Comparison of ENCODE assay signal across 8 cellular contexts in the genomic region with DNA sequence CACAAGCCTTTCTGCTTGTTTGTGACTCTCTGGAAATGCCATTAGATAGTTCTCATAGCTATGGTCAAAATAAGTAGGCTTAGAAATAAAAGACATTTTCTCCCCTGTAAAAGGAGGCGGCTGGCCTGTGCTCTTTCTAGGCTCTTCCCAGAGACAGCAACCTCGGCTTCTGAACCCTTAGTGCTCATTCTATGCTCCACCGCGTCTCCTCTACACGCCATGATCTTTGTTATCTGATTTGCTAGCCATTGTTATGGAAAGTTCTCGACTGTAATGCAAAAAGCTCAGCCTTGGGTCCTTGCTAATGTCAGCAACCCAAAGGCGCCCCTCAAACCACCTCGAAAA.
DNase-seq lines count a peak whose midpoint lies in the region; ATAC-seq and TF ChIP-seq lines count a peak whose summit lies in the region.

No MANE protein-coding gene starts in this region.

- no peaks in the 10 kb centered on the region for H4K20me1 ChIP-seq in Loucy (ENCODE audit: insufficient read depth, low read length, poor library complexity, severe bottlenecking)

- no peak for TF ChIP-seq POLR2A in spleen (IDR thresholded peaks at IDR 0.05)

- H3K27ac ChIP-seq in angular gyrus (ENCODE audit: low read depth, low read length) = peak overlapping the region; percentile 59
- peak overlapping the region; percentile 66 to 87 (median 84) for H3K27ac ChIP-seq in spleen

- peak overlapping the region; percentile 97 for H2AFZ ChIP-seq in Loucy (ENCODE audit: low read length)

- no peak for TF ChIP-seq CTCF in Loucy (conservative IDR thresholded peaks at IDR 0.05; ENCODE audit: low read length)
- no peak for TF ChIP-seq CTCF in spleen (IDR thresholded peaks at IDR 0.05 in 8 of 11, conservative IDR thresholded peaks at IDR 0.05 in 3 of 11)

- no peaks in the 10 kb centered on the region for H3K9me2 ChIP-seq in Loucy (replicated peaks; ENCODE audit: low read depth, low read length)

- DNase-seq in DMS53 (lab: John Stamatoyannopoulos, UW) (peak; percentile 67), spleen (no peak), NCI-H2171 treated with DMSO at 0.1 percent for 48 hours (lab: John Stamatoyannopoulos, UW) (no peak), T-helper 9 cell (no peak)

- peak; percentile 29 for ATAC-seq in GM21528 (IDR thresholded peaks at IDR 0.05; ENCODE audit: low FRiP score, unreplicated experiment)

- peak overlapping the region; percentile 99 for H3K4me2 ChIP-seq in Loucy (ENCODE audit: low read depth, low read length, poor library complexity, severe bottlenecking)

- no peaks in the 10 kb centered on the region for H3K36me3 ChIP-seq in Loucy (ENCODE audit: insufficient read depth, low read length)
- H3K36me3 ChIP-seq in iPS-15b (ENCODE audit: control insufficient read depth, insufficient read depth, low read length) = no peaks in the 10 kb centered on the region
- H3K36me3 ChIP-seq in spleen = no peaks in the 10 kb centered on the region

- no peaks in the 10 kb centered on the region for H3F3A ChIP-seq in Loucy (ENCODE audit: low read depth)

- H3K9me3 ChIP-seq in Loucy (ENCODE audit: insufficient read depth, low read depth, low read length) = no peaks in the 10 kb centered on the region
- no peaks in the 10 kb centered on the region for H3K9me3 ChIP-seq in iPS-15b (ENCODE audit: control insufficient read depth, insufficient read depth, low read length)
- H3K9me3 ChIP-seq in spleen = no peaks in the 10 kb centered on the region

- 7 to 12% (median 8%) methylated on average over 8 of the region's 8 CpGs for WGBS in spleen, 5 donors

- H3K9ac ChIP-seq in Loucy (ENCODE audit: low read depth, low read length, poor library complexity, severe bottlenecking) (peak overlapping the region; percentile 75), iPS-15b (ENCODE audit: low read depth, low read length) (peak overlapping the region; percentile 30)

- H3K79me2 ChIP-seq in Loucy (ENCODE audit: insufficient read depth, low read length) = no peaks in the 10 kb centered on the region

- peaks cover 25% of the 10 kb centered on the region for H3K4me1 ChIP-seq in Loucy (ENCODE audit: insufficient read depth, low read length, poor library complexity, severe bottlenecking)
- peaks cover 14% of the 10 kb centered on the region for H3K4me1 ChIP-seq in iPS-15b (ENCODE audit: control insufficient read depth, insufficient read depth, low read length)
- H3K4me1 ChIP-seq in spleen = peaks cover 6 to 63% (median 46%) of the 10 kb centered on the region in 6 donors

- peak overlapping the region; percentile 96 for H3K4me3 ChIP-seq in Loucy (ENCODE audit: low read length, poor library complexity, severe bottlenecking)
- peak overlapping the region; percentile 52 for H3K4me3 ChIP-seq in iPS-15b (ENCODE audit: low read depth, low read length)
- peak overlapping the region; percentile 40 to 75 (median 46) for H3K4me3 ChIP-seq in spleen

- intact Hi-C loops in spleen (cut with DNase I; ENCODE audit: low total_unique reads) = loop anchor here (10.0 kb wide), 1 partner anchor 167 kb away; a partner anchor contains a TSS

- H3K27me3 ChIP-seq in Loucy (ENCODE audit: insufficient read depth, low read length, poor library complexity, severe bottlenecking) (no peaks in the 10 kb centered on the region), iPS-15b (ENCODE audit: control insufficient read depth, insufficient read depth, low read length) (no peaks in the 10 kb centered on the region), spleen (replicated peaks in 1 of 7) (no peaks in the 10 kb centered on the region)
